1 cellular context compared by ENCODE assay signal in the genomic region with DNA sequence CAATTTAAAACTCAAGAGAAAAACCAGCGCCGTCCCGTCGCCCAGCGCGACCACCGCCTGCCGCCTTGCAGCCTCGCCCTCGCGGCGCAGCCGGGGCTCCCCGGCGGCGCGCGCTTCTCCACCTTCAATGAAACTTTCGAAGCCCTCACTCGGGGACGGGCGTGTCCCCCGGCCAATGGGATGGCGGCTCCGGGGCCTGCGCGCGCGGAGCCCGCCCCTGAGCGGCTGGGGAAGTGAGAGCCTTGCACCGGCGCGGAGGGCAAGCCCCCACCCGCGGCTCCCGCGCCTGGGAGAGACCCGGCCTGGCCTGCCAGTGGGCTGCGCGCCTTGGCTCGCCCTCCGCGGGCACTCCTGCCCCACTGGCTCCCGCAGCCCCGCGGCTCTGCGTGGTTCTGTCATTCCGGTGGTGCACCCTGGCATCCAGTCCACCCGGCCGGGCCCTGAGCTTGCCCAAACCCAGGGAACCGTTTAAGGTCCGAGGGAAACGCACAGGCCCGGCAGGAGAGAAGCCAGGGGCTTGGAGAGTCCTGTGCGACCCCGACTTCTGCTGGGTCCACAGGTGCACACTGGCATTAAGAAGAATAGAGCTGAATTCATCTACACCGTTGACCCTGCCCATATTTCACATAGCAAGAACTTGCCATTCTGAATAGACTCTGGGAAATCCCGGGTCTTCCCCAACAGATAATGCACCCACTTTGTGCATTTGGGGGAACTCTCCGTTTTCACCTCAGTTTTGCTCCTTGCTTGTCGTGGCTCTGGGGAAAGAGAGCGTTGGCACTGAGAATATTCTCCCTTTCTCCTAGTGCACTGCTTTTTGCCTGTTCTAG.
TF ChIP-seq lines count a peak whose summit lies in the region.

TSS of gene PIEZO2 (minus strand) at position 129 of the 830 bp plus-strand sequence. CDS start 981 bp downstream, outside the sequence.

TF ChIP-seq in GM23338, 12 proteins besides CTCF, POLR2A, EP300 and RAD21 (continued from another document):
- TF ChIP-seq, protein P1, sequence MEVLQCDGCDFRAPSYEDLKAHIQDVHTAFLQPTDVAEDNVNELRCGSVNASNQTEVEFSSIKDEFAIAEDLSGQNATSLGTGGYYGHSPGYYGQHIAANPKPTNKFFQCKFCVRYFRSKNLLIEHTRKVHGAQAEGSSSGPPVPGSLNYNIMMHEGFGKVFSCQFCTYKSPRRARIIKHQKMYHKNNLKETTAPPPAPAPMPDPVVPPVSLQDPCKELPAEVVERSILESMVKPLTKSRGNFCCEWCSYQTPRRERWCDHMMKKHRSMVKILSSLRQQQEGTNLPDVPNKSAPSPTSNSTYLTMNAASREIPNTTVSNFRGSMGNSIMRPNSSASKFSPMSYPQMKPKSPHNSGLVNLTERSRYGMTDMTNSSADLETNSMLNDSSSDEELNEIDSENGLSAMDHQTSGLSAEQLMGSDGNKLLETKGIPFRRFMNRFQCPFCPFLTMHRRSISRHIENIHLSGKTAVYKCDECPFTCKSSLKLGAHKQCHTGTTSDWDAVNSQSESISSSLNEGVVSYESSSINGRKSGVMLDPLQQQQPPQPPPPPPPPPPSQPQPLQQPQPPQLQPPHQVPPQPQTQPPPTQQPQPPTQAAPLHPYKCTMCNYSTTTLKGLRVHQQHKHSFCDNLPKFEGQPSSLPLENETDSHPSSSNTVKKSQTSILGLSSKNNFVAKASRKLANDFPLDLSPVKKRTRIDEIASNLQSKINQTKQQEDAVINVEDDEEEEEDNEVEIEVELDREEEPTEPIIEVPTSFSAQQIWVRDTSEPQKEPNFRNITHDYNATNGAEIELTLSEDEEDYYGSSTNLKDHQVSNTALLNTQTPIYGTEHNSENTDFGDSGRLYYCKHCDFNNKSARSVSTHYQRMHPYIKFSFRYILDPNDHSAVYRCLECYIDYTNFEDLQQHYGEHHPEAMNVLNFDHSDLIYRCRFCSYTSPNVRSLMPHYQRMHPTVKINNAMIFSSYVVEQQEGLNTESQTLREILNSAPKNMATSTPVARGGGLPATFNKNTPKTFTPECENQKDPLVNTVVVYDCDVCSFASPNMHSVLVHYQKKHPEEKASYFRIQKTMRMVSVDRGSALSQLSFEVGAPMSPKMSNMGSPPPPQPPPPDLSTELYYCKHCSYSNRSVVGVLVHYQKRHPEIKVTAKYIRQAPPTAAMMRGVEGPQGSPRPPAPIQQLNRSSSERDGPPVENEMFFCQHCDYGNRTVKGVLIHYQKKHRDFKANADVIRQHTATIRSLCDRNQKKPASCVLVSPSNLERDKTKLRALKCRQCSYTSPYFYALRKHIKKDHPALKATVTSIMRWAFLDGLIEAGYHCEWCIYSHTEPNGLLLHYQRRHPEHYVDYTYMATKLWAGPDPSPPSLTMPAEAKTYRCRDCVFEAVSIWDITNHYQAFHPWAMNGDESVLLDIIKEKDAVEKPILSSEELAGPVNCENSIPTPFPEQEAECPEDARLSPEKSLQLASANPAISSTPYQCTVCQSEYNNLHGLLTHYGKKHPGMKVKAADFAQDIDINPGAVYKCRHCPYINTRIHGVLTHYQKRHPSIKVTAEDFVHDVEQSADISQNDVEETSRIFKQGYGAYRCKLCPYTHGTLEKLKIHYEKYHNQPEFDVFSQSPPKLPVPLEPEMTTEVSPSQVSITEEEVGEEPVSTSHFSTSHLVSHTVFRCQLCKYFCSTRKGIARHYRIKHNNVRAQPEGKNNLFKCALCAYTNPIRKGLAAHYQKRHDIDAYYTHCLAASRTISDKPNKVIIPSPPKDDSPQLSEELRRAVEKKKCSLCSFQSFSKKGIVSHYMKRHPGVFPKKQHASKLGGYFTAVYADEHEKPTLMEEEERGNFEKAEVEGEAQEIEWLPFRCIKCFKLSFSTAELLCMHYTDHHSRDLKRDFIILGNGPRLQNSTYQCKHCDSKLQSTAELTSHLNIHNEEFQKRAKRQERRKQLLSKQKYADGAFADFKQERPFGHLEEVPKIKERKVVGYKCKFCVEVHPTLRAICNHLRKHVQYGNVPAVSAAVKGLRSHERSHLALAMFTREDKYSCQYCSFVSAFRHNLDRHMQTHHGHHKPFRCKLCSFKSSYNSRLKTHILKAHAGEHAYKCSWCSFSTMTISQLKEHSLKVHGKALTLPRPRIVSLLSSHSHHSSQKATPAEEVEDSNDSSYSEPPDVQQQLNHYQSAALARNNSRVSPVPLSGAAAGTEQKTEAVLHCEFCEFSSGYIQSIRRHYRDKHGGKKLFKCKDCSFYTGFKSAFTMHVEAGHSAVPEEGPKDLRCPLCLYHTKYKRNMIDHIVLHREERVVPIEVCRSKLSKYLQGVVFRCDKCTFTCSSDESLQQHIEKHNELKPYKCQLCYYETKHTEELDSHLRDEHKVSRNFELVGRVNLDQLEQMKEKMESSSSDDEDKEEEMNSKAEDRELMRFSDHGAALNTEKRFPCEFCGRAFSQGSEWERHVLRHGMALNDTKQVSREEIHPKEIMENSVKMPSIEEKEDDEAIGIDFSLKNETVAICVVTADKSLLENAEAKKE (CRISPR knock-in tag; IDR thresholded peaks at IDR 0.05): no peak
